In the genomic region with DNA sequence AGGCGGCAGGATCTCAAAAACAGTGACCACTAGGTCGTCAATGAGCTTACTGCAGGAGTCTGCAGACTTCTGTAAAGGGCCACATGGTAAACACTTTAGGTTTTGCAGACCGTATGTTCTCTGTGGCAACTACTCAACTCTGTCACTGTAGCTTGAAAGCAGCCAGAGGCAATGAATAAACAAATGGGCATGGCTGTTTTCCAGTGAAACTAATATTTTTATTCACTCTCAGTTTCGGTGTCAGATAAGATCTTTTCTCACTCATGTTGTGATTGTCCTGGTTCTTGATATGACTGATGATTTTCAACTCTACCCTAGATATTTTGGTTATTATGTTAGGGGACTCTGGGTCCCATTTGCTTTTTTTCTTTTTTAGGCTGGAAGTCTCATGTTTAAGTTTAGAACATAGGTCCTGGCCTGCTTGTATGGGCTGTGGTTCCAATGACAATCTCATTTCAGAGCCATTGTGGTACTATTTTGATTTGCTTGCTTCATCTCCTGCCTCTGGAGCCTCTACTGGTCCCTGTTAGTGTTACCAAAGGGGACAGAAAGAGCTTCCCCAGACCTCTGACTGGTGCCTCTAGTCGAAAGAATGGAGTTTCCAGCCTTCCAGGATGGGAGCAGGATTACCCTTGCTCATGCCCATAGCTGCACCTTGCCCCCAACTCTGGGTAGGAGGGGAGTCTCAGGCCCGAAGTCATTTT, we compare ENCODE assay signal across 13 cellular contexts.
DNase-seq lines count a peak whose midpoint lies in the region; ATAC-seq and TF ChIP-seq lines count a peak whose summit lies in the region.
"Had no signal": no experiment of that assay in that cellular context is flagged by ENCODE, and none has a peak within 500 bp of the region (broad histone marks: within the 10 kb centered on the region; RNA-seq: fewer than 3 reads in every experiment).

No MANE protein-coding gene starts in this region.

- H3K27me3 Mint-ChIP-seq in activated T-helper 17 cell treated with anti-CD3 and anti-CD28 coated beads, Interleukin-2, amount 50 U/mL, for 72 hours = peaks cover 5% of the 10 kb centered on the region
- no peaks in the 10 kb centered on the region for H3K27me3 Mint-ChIP-seq in osteocyte (ENCODE audit: unreplicated experiment)
- H3K27me3 Mint-ChIP-seq: activated naive CD4-positive, alpha-beta T cell treated with anti-CD3 and anti-CD28 coated beads, Interleukin-2, amount 50 U/mL, for 24 hours had no signal

- no peak for TF ChIP-seq CTCF in osteocyte (IDR thresholded peaks at IDR 0.05)

- peak overlapping the region; percentile 91 for H3K27ac Mint-ChIP-seq in activated T-helper 17 cell treated with anti-CD3 and anti-CD28 coated beads, Interleukin-2, amount 50 U/mL, for 72 hours
- H3K27ac Mint-ChIP-seq in osteocyte (ENCODE audit: unreplicated experiment) = no peak overlapping the region
- H3K27ac Mint-ChIP-seq: endodermal cell, T-helper 17 cell had no signal

- ATAC-seq in GM18867 (IDR thresholded peaks at IDR 0.05; ENCODE audit: unreplicated experiment) = peak; percentile 96
- peak; percentile 94 for ATAC-seq in GM21390 (IDR thresholded peaks at IDR 0.05; ENCODE audit: unreplicated experiment)
- peak; percentile 81 for ATAC-seq in HG03103 (IDR thresholded peaks at IDR 0.05; ENCODE audit: low read depth, unreplicated experiment)
- peak; percentile 63 for ATAC-seq in activated T-helper 17 cell treated with anti-CD3 and anti-CD28 coated beads, Interleukin-2, amount 50 U/mL, for 72 hours (replicated peaks)
- no peak for ATAC-seq in esophagus mucosa
- ATAC-seq: T-helper 17 cell had no signal

- DNase-seq in Kasumi-1 (lab: John Stamatoyannopoulos, UW) (no peak), NCI-H1436 treated with DMSO at 0.1 percent for 48 hours (lab: John Stamatoyannopoulos, UW) (no peak), osteocyte (ENCODE audit: extremely low spot score, unreplicated experiment) (no peak)
- DNase-seq: endodermal cell, NCI-H510A treated with DMSO at 0.1 percent for 48 hours, ovary, T-helper 17 cell had no signal

- peaks cover 25% of the 10 kb centered on the region for H3K4me1 Mint-ChIP-seq in activated T-helper 17 cell treated with anti-CD3 and anti-CD28 coated beads, Interleukin-2, amount 50 U/mL, for 72 hours
- H3K4me1 Mint-ChIP-seq in osteocyte (ENCODE audit: unreplicated experiment) = peaks cover 3% of the 10 kb centered on the region

- no peaks in the 10 kb centered on the region for H3K9me3 Mint-ChIP-seq in activated T-helper 17 cell treated with anti-CD3 and anti-CD28 coated beads, Interleukin-2, amount 50 U/mL, for 72 hours
- H3K9me3 Mint-ChIP-seq in osteocyte (ENCODE audit: unreplicated experiment) = no peaks in the 10 kb centered on the region
- H3K9me3 Mint-ChIP-seq: activated naive CD4-positive, alpha-beta T cell treated with anti-CD3 and anti-CD28 coated beads, Interleukin-2, amount 50 U/mL, for 24 hours; endodermal cell had no signal

- peak overlapping the region; percentile 74 for H3K4me3 Mint-ChIP-seq in activated T-helper 17 cell treated with anti-CD3 and anti-CD28 coated beads, Interleukin-2, amount 50 U/mL, for 72 hours
- H3K4me3 Mint-ChIP-seq in osteocyte (ENCODE audit: unreplicated experiment) = no peak overlapping the region
- H3K4me3 Mint-ChIP-seq: endodermal cell, T-helper 17 cell had no signal

- no peaks in the 10 kb centered on the region for H3K36me3 Mint-ChIP-seq in activated T-helper 17 cell treated with anti-CD3 and anti-CD28 coated beads, Interleukin-2, amount 50 U/mL, for 72 hours (ENCODE audit: low read depth)
- peaks cover 4% of the 10 kb centered on the region for H3K36me3 Mint-ChIP-seq in osteocyte (ENCODE audit: unreplicated experiment)
- H3K36me3 Mint-ChIP-seq: activated naive CD4-positive, alpha-beta T cell treated with anti-CD3 and anti-CD28 coated beads, Interleukin-2, amount 50 U/mL, for 24 hours had no signal
